In the genomic region with DNA sequence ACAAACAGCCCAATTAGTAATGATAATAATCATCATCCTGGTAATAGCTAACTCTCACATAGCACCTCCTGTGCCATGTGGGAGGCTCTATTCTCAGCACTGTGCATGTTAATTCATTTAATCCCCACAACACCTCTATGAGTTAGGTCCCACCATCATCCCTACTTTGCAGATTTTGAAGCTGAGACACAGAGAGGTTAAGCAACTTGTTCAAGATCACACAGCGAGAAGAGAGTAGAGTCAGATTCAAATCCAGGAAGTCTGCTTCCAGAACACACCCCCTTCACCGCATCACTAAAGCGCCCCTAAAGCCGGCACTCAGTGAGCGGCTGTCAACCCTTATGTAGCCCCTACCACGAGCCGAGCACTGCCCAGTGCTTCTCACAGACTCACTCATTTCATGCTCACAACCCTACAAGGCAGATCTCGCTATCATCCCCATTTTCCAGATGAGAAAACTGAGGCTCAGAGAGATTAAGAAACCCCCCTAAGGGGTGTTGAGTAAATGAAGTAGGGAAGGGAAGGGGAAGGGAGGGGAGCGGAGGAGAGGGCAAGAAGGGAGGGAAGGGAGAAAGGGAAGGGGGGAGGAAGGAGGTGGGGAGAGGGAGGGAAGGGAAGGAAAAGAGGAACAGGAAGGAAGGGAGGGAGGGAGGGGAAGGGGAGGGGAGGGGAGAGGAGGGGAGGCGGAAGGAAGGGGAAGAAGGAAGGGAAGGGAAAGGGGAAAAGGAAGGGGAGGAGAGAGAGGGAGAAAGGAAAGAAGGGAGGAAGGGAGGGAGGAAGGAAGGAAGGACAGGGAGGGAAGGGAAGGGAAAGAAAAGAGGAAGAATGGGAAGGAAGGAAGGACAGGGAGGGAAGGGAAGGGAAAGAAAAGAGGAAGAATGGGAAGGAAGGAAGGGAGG, we compare ENCODE assay signal across 1 cellular context.
TF ChIP-seq lines count a peak whose summit lies in the region.

No MANE protein-coding gene starts in this region.

TF ChIP-seq in K562, 482 proteins besides CTCF, POLR2A, EP300 and RAD21 (continued from another document and continues in another):
- peak; percentile 98 for TF ChIP-seq BCOR (IDR thresholded peaks at IDR 0.05)
- no peak for TF ChIP-seq POLR2H (tag; IDR thresholded peaks at IDR 0.05; ENCODE audit: low read depth)
- TF ChIP-seq CREB1 (IDR thresholded peaks at IDR 0.05): no peak
- no peak for TF ChIP-seq CREB1 (CRISPR knock-in tag; IDR thresholded peaks at IDR 0.05)
- TF ChIP-seq RBM22 (IDR thresholded peaks at IDR 0.05; ENCODE audit: low read depth, low read length, poor library complexity, severe bottlenecking): no peak
- TF ChIP-seq KAT2B (IDR thresholded peaks at IDR 0.05; ENCODE audit: low read depth, low read length): no peak
- no peak for TF ChIP-seq MEF2A (IDR thresholded peaks at IDR 0.05; ENCODE audit: control insufficient read depth, low read depth, low read length)
- no peak for TF ChIP-seq SPI1 (IDR thresholded peaks at IDR 0.05; ENCODE audit: borderline replicate concordance, low read depth, low read length)
- no peak for TF ChIP-seq ZNF12 (CRISPR knock-in tag; IDR thresholded peaks at IDR 0.05)
- no peak for TF ChIP-seq ZNF785 (CRISPR knock-in tag; IDR thresholded peaks at IDR 0.05)
- TF ChIP-seq ZNF589 (CRISPR knock-in tag; IDR thresholded peaks at IDR 0.05; ENCODE audit: low read depth): no peak
- peak; percentile 25 to 69; a peak in 1 of 4 replicates for TF ChIP-seq RCOR1 (IDR thresholded peaks at IDR 0.05; ENCODE audit: borderline replicate concordance in 1 of 2, low read depth in 2 of 2, low read length in 2 of 2)
- no peak for TF ChIP-seq HEY1 (CRISPR knock-in tag; IDR thresholded peaks at IDR 0.05; ENCODE audit: borderline replicate concordance)
- no peak for TF ChIP-seq BCL6 (CRISPR knock-in tag; IDR thresholded peaks at IDR 0.05)
- TF ChIP-seq STAG1 (CRISPR knock-in tag; IDR thresholded peaks at IDR 0.05; ENCODE audit: borderline replicate concordance): no peak
- TF ChIP-seq, protein P1, sequence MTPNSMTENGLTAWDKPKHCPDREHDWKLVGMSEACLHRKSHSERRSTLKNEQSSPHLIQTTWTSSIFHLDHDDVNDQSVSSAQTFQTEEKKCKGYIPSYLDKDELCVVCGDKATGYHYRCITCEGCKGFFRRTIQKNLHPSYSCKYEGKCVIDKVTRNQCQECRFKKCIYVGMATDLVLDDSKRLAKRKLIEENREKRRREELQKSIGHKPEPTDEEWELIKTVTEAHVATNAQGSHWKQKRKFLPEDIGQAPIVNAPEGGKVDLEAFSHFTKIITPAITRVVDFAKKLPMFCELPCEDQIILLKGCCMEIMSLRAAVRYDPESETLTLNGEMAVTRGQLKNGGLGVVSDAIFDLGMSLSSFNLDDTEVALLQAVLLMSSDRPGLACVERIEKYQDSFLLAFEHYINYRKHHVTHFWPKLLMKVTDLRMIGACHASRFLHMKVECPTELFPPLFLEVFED (CRISPR knock-in tag; conservative IDR thresholded peaks at IDR 0.05): no peak
- TF ChIP-seq ZNF75A (CRISPR knock-in tag; IDR thresholded peaks at IDR 0.05): no peak
- TF ChIP-seq PTRF (tag; IDR thresholded peaks at IDR 0.05): no peak
- no peak for TF ChIP-seq CSDE1 (IDR thresholded peaks at IDR 0.05)
- TF ChIP-seq SRSF7 (optimal IDR thresholded peaks at IDR 0.05; ENCODE audit: low read depth, low read length): no peak
- 0 out of 2 replicates have a peak, but pooled peaks have one; percentile 24 for TF ChIP-seq CC2D1A (IDR thresholded peaks at IDR 0.05)
- TF ChIP-seq PPARD (CRISPR knock-in tag; IDR thresholded peaks at IDR 0.05): no peak
- TF ChIP-seq, protein P2, sequence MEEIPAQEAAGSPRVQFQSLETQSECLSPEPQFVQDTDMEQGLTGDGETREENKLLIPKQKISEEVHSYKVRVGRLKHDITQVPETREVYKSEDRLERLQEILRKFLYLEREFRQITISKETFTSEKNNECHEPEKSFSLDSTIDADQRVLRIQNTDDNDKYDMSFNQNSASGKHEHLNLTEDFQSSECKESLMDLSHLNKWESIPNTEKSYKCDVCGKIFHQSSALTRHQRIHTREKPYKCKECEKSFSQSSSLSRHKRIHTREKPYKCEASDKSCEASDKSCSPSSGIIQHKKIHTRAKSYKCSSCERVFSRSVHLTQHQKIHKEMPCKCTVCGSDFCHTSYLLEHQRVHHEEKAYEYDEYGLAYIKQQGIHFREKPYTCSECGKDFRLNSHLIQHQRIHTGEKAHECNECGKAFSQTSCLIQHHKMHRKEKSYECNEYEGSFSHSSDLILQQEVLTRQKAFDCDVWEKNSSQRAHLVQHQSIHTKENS (CRISPR knock-in tag; IDR thresholded peaks at IDR 0.05): no peak
- no peak for TF ChIP-seq MXI1 (IDR thresholded peaks at IDR 0.05; ENCODE audit: low read depth, low read length)
- peak; percentile 68 for TF ChIP-seq ZFP36 (IDR thresholded peaks at IDR 0.05; ENCODE audit: low read depth, low read length, partially characterized antibody)
- no peak for TF ChIP-seq FOXK1 (CRISPR knock-in tag; IDR thresholded peaks at IDR 0.05; ENCODE audit: borderline replicate concordance)
- TF ChIP-seq, protein P3, sequence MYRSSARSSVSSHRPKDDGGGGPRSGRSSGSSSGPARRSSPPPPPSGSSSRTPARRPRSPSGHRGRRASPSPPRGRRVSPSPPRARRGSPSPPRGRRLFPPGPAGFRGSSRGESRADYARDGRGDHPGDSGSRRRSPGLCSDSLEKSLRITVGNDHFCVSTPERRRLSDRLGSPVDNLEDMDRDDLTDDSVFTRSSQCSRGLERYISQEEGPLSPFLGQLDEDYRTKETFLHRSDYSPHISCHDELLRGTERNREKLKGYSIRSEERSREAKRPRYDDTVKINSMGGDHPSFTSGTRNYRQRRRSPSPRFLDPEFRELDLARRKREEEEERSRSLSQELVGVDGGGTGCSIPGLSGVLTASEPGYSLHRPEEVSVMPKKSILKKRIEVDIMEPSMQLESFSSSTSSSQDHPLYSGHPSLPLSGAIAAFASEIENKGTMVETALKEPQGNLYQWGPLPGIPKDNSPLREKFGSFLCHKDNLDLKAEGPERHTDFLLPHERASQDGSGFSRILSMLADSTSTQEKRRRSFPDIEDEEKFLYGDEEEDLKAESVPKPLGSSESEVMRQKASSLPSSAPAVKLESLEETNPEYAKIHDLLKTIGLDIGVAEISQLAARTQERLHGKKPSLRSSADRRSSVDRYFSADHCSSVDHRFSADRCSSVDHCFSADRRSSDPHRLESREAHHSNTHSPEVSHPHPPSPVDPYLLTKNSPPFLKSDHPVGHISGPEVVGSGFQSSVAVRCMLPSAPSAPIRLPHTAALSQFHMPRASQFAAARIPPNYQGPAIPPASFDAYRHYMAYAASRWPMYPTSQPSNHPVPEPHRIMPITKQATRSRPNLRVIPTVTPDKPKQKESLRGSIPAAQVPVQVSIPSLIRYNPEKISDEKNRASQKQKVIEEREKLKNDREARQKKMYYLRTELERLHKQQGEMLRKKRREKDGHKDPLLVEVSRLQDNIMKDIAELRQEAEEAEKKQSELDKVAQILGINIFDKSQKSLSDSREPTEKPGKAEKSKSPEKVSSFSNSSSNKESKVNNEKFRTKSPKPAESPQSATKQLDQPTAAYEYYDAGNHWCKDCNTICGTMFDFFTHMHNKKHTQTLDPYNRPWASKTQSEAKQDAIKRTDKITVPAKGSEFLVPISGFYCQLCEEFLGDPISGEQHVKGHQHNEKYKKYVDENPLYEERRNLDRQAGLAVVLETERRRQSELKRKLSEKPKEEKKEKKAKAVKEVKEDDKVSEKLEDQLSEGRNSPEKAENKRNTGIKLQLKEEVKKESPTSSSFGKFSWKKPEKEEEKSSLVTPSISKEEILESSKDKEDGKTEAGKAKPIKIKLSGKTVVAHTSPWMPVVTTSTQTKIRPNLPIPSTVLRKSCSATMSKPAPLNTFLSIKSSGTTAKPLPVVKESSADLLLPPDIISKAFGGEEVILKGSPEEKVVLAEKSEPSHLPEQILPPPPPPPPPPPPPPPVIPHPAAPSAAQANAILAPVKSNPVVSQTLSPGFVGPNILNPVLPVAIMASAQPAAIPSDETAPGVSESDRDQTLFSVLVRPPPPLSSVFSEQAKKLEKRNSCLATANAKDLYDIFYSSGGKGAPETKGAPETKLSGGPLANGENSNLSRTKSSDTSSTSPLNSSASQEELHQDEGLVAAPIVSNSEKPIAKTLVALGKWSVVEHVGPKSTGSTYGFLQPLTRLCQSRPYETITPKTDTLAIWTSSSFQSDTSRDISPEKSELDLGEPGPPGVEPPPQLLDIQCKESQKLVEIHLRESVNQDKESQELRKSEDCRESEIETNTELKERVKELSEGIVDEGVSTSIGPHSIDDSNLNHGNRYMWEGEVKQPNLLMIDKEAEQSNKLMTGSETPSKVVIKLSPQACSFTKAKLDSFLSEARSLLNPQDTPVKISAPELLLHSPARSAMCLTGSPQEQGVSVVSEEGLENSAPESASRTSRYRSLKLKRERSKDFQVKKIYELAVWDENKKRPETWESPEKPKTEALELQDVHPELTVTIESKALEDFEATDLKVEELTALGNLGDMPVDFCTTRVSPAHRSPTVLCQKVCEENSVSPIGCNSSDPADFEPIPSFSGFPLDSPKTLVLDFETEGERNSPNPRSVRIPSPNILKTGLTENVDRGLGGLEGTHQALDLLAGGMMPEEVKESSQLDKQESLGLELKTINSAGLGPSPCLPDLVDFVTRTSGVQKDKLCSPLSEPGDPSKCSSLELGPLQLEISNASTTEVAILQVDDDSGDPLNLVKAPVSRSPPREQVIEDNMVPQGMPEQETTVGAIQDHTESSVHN (IDR thresholded peaks at IDR 0.05; ENCODE audit: borderline replicate concordance in 1 of 2, low read depth in 1 of 2): no peak
- peak; percentile 71 for TF ChIP-seq RBM25 (IDR thresholded peaks at IDR 0.05; ENCODE audit: low read depth, low read length, severe bottlenecking)
- TF ChIP-seq E2F3 (CRISPR knock-in tag; IDR thresholded peaks at IDR 0.05): no peak
- TF ChIP-seq, protein P4, sequence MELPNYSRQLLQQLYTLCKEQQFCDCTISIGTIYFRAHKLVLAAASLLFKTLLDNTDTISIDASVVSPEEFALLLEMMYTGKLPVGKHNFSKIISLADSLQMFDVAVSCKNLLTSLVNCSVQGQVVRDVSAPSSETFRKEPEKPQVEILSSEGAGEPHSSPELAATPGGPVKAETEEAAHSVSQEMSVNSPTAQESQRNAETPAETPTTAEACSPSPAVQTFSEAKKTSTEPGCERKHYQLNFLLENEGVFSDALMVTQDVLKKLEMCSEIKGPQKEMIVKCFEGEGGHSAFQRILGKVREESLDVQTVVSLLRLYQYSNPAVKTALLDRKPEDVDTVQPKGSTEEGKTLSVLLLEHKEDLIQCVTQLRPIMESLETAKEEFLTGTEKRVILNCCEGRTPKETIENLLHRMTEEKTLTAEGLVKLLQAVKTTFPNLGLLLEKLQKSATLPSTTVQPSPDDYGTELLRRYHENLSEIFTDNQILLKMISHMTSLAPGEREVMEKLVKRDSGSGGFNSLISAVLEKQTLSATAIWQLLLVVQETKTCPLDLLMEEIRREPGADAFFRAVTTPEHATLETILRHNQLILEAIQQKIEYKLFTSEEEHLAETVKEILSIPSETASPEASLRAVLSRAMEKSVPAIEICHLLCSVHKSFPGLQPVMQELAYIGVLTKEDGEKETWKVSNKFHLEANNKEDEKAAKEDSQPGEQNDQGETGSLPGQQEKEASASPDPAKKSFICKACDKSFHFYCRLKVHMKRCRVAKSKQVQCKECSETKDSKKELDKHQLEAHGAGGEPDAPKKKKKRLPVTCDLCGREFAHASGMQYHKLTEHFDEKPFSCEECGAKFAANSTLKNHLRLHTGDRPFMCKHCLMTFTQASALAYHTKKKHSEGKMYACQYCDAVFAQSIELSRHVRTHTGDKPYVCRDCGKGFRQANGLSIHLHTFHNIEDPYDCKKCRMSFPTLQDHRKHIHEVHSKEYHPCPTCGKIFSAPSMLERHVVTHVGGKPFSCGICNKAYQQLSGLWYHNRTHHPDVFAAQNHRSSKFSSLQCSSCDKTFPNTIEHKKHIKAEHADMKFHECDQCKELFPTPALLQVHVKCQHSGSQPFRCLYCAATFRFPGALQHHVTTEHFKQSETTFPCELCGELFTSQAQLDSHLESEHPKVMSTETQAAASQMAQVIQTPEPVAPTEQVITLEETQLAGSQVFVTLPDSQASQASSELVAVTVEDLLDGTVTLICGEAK (IDR thresholded peaks at IDR 0.05): no peak
- TF ChIP-seq, protein P4 (CRISPR knock-in tag; IDR thresholded peaks at IDR 0.05): no peak
- no peak for TF ChIP-seq CBFA2T3 (IDR thresholded peaks at IDR 0.05)
- no peak for TF ChIP-seq RBM39 (optimal IDR thresholded peaks at IDR 0.05; ENCODE audit: low read depth, low read length)
- TF ChIP-seq BMI1 (IDR thresholded peaks at IDR 0.05; ENCODE audit: low read length): no peak
- no peak for TF ChIP-seq IRF2 (CRISPR knock-in tag; IDR thresholded peaks at IDR 0.05)
- TF ChIP-seq RHOXF2B (CRISPR knock-in tag; conservative IDR thresholded peaks at IDR 0.05): no peak
- TF ChIP-seq ZNF143 (CRISPR knock-in tag; IDR thresholded peaks at IDR 0.05): no peak
- no peak for TF ChIP-seq STAT5A (IDR thresholded peaks at IDR 0.05; ENCODE audit: borderline replicate concordance, low read length)
- TF ChIP-seq, protein P5, sequence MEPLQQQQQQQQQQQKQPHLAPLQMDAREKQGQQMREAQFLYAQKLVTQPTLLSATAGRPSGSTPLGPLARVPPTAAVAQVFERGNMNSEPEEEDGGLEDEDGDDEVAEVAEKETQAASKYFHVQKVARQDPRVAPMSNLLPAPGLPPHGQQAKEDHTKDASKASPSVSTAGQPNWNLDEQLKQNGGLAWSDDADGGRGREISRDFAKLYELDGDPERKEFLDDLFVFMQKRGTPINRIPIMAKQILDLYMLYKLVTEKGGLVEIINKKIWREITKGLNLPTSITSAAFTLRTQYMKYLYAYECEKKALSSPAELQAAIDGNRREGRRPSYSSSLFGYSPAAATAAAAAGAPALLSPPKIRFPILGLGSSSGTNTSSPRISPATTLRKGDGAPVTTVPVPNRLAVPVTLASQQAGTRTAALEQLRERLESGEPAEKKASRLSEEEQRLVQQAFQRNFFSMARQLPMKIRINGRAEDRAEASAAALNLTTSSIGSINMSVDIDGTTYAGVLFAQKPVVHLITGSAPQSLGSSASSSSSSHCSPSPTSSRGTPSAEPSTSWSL (CRISPR knock-in tag; IDR thresholded peaks at IDR 0.05; ENCODE audit: borderline replicate concordance): no peak
